Comparison of ENCODE assay signal across 10 cellular contexts in genomic region chr19:55212447-55212846, GRCh38. TPM values are rescaled to one million over a fixed set of nuclear protein-coding genes. Genes with fewer than 3 reads are reported as not detected.
DNase-seq lines count a peak whose midpoint lies in the region; FAIRE-seq and TF ChIP-seq lines count a peak whose summit lies in the region.
"Had no signal": no experiment of that assay in that cellular context is flagged by ENCODE, and none has a peak within 500 bp of the region (broad histone marks: within the 10 kb centered on the region; RNA-seq: fewer than 3 reads in every experiment).

No MANE protein-coding gene starts in this region.

- peaks cover 0 to 9% (median 4%) of the 10 kb centered on the region in 4 donors for H3K9me3 ChIP-seq in Peyer's patch

- TF ChIP-seq POLR2A in Peyer's patch (IDR thresholded peaks at IDR 0.05) (no peak), GM12892 (IDR thresholded peaks at IDR 0.05; ENCODE audit: low read depth, low read length) (no peak)

- H3K4me3 ChIP-seq in Peyer's patch = no peak overlapping the region
- H3K4me3 ChIP-seq: SJCRH30 had no signal

- peak; percentile 46 for DNase-seq in DMS 273 (lab: John Stamatoyannopoulos, UW; ENCODE audit: unreplicated experiment)
- DNase-seq in DMS 273 treated with DMSO at 0.1 percent for 48 hours (lab: John Stamatoyannopoulos, UW) = no peak
- peak in 2 of 3 donors; percentile 69 to 80 for DNase-seq in Peyer's patch
- peak; percentile 48 for DNase-seq in dermis blood vessel endothelial cell
- DNase-seq in stimulated activated CD4-positive, alpha-beta T cell treated with anti-CD3 and anti-CD28 coated beads, Interleukin-4, amount 100 ng/mL, for 4 hours = peak; percentile 17 to 45
- DNase-seq in anterior cingulate cortex (lab: John Stamatoyannopoulos, UW) = no peak
- no peak for DNase-seq in KG1 (lab: John Stamatoyannopoulos, UW)
- DNase-seq in GM12892 (ENCODE audit: insufficient read length) = no peak

- H3K36me3 ChIP-seq in Peyer's patch = no peaks in the 10 kb centered on the region
- H3K36me3 ChIP-seq: SJCRH30 had no signal

- TF ChIP-seq CTCF in Peyer's patch (IDR thresholded peaks at IDR 0.05) = peak in 4 of 6 experiments; percentile 32 to 66 (median 62)

- peaks cover 0 to 21% (median 1%) of the 10 kb centered on the region in 4 donors for H3K4me1 ChIP-seq in Peyer's patch

- H3K27me3 ChIP-seq in Peyer's patch = no peaks in the 10 kb centered on the region
- H3K27me3 ChIP-seq: SJCRH30 had no signal

- no peak for FAIRE-seq in GM12892 (lab: Jason Lieb, UNC)

- no peak overlapping the region for H3K27ac ChIP-seq in Peyer's patch
- H3K27ac ChIP-seq: SJCRH30 had no signal

RNA-seq across cellular contexts. Expression of gene PTPRH, which starts 3.1 kb away (rescaled TPM):
- total RNA-seq in Peyer's patch (100 to 1,000 TPM in 3 of 4 donors, 10 to 100 TPM in 1; 26.4 to 261 (median 246) TPM), dermis blood vessel endothelial cell (0.17 and 0.19 TPM in 2 replicates)
- not detected for polyA plus RNA-seq in GM12892 (2012; ENCODE audit: missing spikeins)
- total RNA-seq: temporal lobe had no signal

RNA-seq across cellular contexts. Expression of gene TMEM86B, which starts 16.1 kb away (rescaled TPM):
- 10 to 100 TPM in 3 of 4 donors, 1 to 10 TPM in 1; 9.1 to 39.8 (median 15.1) TPM for total RNA-seq in Peyer's patch
- 1.0 and 1.1 TPM in 2 replicates for total RNA-seq in dermis blood vessel endothelial cell
- 2.0 TPM for polyA plus RNA-seq in GM12892 (2012; ENCODE audit: missing spikeins)

RNA-seq across cellular contexts. Expression of gene SYT5, which starts 32.4 kb away (rescaled TPM):
- total RNA-seq in Peyer's patch (under 1 TPM in 2 of 4 donors, not detected in 2; 0.70 to 0.94 TPM), dermis blood vessel endothelial cell (not detected in 2 replicates)
- not detected for polyA plus RNA-seq in GM12892 (2012; ENCODE audit: missing spikeins)

RNA-seq across cellular contexts. Expression of gene DNAAF3, which starts 46.0 kb away (rescaled TPM):
- total RNA-seq in Peyer's patch = under 1 TPM in 1 of 4 donors, not detected in 3; 0.40 TPM
- total RNA-seq in dermis blood vessel endothelial cell = 0.34 and 0.42 TPM in 2 replicates
- polyA plus RNA-seq in GM12892 (2012; ENCODE audit: missing spikeins) = not detected

RNA-seq across cellular contexts. Expression of gene PPP6R1, which starts 46.4 kb away (rescaled TPM):
- total RNA-seq in Peyer's patch (100 to 1,000 TPM in 2 of 4 donors, 10 to 100 TPM in 2; 71.2 to 123 (median 94.8) TPM), dermis blood vessel endothelial cell (23.8 and 54.5 TPM in 2 replicates)
- 52.7 TPM for polyA plus RNA-seq in GM12892 (2012; ENCODE audit: missing spikeins)

Comparison
In these comparisons a context has a peak if more than half of its experiments do, and no peak if none do; other contexts are left out.
1. DNase-seq: peak in DMS 273 (single experiment), Peyer's patch (2 of 3), dermis blood vessel endothelial cell (single experiment) and stimulated activated CD4-positive, alpha-beta T cell treated with anti-CD3 and anti-CD28 coated beads, Interleukin-4, amount 100 ng/mL, for 4 hours (2 of 2); none in DMS 273 treated with DMSO at 0.1 percent for 48 hours (single experiment), anterior cingulate cortex (0 of 58), KG1 (single experiment) and GM12892 (single experiment).
2. RNA of gene PTPRH, which starts 3.1 kb away (total RNA-seq): 26.4 to 261 TPM in Peyer's patch; 0.17 to 0.19 TPM in dermis blood vessel endothelial cell; every median in the first group is over 10 times any median in the second.